Comparison of ENCODE assay signal across 1 cellular context in the genomic region with DNA sequence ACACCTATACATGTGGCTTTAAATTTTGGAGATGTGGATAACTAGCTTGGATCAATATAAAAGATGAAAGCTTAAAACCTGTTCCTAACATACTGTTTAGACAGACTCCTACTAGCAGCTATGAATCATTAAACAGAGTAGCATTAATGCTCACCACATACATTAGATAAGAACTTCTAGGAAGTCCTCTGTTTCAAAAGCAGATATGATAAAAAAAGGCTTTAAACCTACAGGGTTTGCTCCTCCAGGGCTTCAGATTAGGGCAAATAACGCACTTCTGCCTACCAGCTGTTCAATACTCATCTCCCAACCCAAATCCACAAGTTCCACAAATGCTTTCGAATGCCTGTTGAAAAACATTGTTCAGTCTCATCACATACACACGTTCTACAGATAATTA.
TF ChIP-seq lines count a peak whose summit lies in the region.

No MANE protein-coding gene starts in this region.

TF ChIP-seq in K562, 482 proteins besides CTCF, POLR2A, EP300 and RAD21 (continued from another document and continues in another):
- TF ChIP-seq, protein P1, sequence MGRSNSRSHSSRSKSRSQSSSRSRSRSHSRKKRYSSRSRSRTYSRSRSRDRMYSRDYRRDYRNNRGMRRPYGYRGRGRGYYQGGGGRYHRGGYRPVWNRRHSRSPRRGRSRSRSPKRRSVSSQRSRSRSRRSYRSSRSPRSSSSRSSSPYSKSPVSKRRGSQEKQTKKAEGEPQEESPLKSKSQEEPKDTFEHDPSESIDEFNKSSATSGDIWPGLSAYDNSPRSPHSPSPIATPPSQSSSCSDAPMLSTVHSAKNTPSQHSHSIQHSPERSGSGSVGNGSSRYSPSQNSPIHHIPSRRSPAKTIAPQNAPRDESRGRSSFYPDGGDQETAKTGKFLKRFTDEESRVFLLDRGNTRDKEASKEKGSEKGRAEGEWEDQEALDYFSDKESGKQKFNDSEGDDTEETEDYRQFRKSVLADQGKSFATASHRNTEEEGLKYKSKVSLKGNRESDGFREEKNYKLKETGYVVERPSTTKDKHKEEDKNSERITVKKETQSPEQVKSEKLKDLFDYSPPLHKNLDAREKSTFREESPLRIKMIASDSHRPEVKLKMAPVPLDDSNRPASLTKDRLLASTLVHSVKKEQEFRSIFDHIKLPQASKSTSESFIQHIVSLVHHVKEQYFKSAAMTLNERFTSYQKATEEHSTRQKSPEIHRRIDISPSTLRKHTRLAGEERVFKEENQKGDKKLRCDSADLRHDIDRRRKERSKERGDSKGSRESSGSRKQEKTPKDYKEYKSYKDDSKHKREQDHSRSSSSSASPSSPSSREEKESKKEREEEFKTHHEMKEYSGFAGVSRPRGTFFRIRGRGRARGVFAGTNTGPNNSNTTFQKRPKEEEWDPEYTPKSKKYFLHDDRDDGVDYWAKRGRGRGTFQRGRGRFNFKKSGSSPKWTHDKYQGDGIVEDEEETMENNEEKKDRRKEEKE (IDR thresholded peaks at IDR 0.05; ENCODE audit: borderline replicate concordance in 1 of 2, control insufficient read depth in 1 of 2, low read depth in 2 of 2, low read length in 1 of 2), result no peak
- no peak for TF ChIP-seq POLR2B (IDR thresholded peaks at IDR 0.05; ENCODE audit: low read depth, partially characterized antibody)
- TF ChIP-seq TCF3 (CRISPR knock-in tag; IDR thresholded peaks at IDR 0.05), result peak; percentile 44; the same call in 1 of the 2 replicates
- TF ChIP-seq MEIS2 (IDR thresholded peaks at IDR 0.05; ENCODE audit: partially characterized antibody), result peak; percentile 73
- TF ChIP-seq HDAC3 (IDR thresholded peaks at IDR 0.05; ENCODE audit: borderline replicate concordance, partially characterized antibody), result no peak
- TF ChIP-seq DDX20 (tag; IDR thresholded peaks at IDR 0.05; ENCODE audit: low read depth), result no peak
- TF ChIP-seq SMAD3 (CRISPR knock-in tag; conservative IDR thresholded peaks at IDR 0.05), result no peak
- TF ChIP-seq ELF4 (CRISPR knock-in tag; IDR thresholded peaks at IDR 0.05), result no peak
- TF ChIP-seq CHD2 (IDR thresholded peaks at IDR 0.05; ENCODE audit: low read depth, low read length), result no peak
- TF ChIP-seq, protein P2, sequence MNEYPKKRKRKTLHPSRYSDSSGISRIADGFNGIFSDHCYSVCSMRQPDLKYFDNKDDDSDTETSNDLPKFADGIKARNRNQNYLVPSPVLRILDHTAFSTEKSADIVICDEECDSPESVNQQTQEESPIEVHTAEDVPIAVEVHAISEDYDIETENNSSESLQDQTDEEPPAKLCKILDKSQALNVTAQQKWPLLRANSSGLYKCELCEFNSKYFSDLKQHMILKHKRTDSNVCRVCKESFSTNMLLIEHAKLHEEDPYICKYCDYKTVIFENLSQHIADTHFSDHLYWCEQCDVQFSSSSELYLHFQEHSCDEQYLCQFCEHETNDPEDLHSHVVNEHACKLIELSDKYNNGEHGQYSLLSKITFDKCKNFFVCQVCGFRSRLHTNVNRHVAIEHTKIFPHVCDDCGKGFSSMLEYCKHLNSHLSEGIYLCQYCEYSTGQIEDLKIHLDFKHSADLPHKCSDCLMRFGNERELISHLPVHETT (CRISPR knock-in tag; conservative IDR thresholded peaks at IDR 0.05 in 1 of 2, IDR thresholded peaks at IDR 0.05 in 1 of 2), result no peak
- no peak for TF ChIP-seq ARHGAP35 (IDR thresholded peaks at IDR 0.05; ENCODE audit: partially characterized antibody)
- TF ChIP-seq ZNF316 (IDR thresholded peaks at IDR 0.05), result no peak
- TF ChIP-seq CCNT2 (IDR thresholded peaks at IDR 0.05; ENCODE audit: borderline replicate concordance, extremely low read depth, insufficient read length, low read depth, low read length), result no peak
- TF ChIP-seq HDAC1 (IDR thresholded peaks at IDR 0.05), result peak in 1 of 2 experiments; percentile 53; a peak in 1 of 4 replicates
- TF ChIP-seq CHCHD3 (CRISPR knock-in tag; IDR thresholded peaks at IDR 0.05), result no peak
- TF ChIP-seq, protein P3, sequence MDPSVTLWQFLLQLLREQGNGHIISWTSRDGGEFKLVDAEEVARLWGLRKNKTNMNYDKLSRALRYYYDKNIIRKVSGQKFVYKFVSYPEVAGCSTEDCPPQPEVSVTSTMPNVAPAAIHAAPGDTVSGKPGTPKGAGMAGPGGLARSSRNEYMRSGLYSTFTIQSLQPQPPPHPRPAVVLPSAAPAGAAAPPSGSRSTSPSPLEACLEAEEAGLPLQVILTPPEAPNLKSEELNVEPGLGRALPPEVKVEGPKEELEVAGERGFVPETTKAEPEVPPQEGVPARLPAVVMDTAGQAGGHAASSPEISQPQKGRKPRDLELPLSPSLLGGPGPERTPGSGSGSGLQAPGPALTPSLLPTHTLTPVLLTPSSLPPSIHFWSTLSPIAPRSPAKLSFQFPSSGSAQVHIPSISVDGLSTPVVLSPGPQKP (CRISPR knock-in tag; IDR thresholded peaks at IDR 0.05), result no peak
- TF ChIP-seq ZKSCAN1 (IDR thresholded peaks at IDR 0.05; ENCODE audit: low read depth, low read length), result no peak
- no peak for TF ChIP-seq EHMT2 (IDR thresholded peaks at IDR 0.05)
- no peak for TF ChIP-seq CBX2 (IDR thresholded peaks at IDR 0.05; ENCODE audit: insufficient read depth, low read length, poor library complexity, severe bottlenecking)
- no peak for TF ChIP-seq KDM2B (CRISPR knock-in tag; IDR thresholded peaks at IDR 0.05)
- TF ChIP-seq PHF21A (IDR thresholded peaks at IDR 0.05; ENCODE audit: borderline replicate concordance, low read depth), result no peak
- TF ChIP-seq HDAC6 (IDR thresholded peaks at IDR 0.05; ENCODE audit: low read depth, low read length), result no peak
- TF ChIP-seq ETV5 (CRISPR knock-in tag; IDR thresholded peaks at IDR 0.05; ENCODE audit: low read depth), result no peak
- no peak for TF ChIP-seq MECOM (CRISPR knock-in tag; IDR thresholded peaks at IDR 0.05)
- TF ChIP-seq WHSC1 (IDR thresholded peaks at IDR 0.05; ENCODE audit: low read length), result no peak
- TF ChIP-seq, protein P4, sequence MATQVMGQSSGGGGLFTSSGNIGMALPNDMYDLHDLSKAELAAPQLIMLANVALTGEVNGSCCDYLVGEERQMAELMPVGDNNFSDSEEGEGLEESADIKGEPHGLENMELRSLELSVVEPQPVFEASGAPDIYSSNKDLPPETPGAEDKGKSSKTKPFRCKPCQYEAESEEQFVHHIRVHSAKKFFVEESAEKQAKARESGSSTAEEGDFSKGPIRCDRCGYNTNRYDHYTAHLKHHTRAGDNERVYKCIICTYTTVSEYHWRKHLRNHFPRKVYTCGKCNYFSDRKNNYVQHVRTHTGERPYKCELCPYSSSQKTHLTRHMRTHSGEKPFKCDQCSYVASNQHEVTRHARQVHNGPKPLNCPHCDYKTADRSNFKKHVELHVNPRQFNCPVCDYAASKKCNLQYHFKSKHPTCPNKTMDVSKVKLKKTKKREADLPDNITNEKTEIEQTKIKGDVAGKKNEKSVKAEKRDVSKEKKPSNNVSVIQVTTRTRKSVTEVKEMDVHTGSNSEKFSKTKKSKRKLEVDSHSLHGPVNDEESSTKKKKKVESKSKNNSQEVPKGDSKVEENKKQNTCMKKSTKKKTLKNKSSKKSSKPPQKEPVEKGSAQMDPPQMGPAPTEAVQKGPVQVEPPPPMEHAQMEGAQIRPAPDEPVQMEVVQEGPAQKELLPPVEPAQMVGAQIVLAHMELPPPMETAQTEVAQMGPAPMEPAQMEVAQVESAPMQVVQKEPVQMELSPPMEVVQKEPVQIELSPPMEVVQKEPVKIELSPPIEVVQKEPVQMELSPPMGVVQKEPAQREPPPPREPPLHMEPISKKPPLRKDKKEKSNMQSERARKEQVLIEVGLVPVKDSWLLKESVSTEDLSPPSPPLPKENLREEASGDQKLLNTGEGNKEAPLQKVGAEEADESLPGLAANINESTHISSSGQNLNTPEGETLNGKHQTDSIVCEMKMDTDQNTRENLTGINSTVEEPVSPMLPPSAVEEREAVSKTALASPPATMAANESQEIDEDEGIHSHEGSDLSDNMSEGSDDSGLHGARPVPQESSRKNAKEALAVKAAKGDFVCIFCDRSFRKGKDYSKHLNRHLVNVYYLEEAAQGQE (CRISPR knock-in tag; IDR thresholded peaks at IDR 0.05; ENCODE audit: low read depth), result no peak
- TF ChIP-seq ZBTB8A (IDR thresholded peaks at IDR 0.05; ENCODE audit: partially characterized antibody), result no peak
- 0 out of 4 replicates have a peak, but pooled peaks of 1 of the 2 experiments have one; percentile 28 for TF ChIP-seq ETV6 (IDR thresholded peaks at IDR 0.05; ENCODE audit: borderline replicate concordance in 1 of 2, low read depth in 2 of 2, low read length in 1 of 2)
- no peak for TF ChIP-seq ETV6 (CRISPR knock-in tag; IDR thresholded peaks at IDR 0.05; ENCODE audit: borderline replicate concordance)
- TF ChIP-seq, protein P5, sequence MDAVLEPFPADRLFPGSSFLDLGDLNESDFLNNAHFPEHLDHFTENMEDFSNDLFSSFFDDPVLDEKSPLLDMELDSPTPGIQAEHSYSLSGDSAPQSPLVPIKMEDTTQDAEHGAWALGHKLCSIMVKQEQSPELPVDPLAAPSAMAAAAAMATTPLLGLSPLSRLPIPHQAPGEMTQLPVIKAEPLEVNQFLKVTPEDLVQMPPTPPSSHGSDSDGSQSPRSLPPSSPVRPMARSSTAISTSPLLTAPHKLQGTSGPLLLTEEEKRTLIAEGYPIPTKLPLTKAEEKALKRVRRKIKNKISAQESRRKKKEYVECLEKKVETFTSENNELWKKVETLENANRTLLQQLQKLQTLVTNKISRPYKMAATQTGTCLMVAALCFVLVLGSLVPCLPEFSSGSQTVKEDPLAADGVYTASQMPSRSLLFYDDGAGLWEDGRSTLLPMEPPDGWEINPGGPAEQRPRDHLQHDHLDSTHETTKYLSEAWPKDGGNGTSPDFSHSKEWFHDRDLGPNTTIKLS (IDR thresholded peaks at IDR 0.05; ENCODE audit: borderline replicate concordance, low read depth), result no peak
- no peak for TF ChIP-seq TOE1 (IDR thresholded peaks at IDR 0.05; ENCODE audit: borderline replicate concordance)
- TF ChIP-seq TOE1 (CRISPR knock-in tag; IDR thresholded peaks at IDR 0.05; ENCODE audit: borderline replicate concordance, low read depth), result no peak
- TF ChIP-seq STAT5A (IDR thresholded peaks at IDR 0.05; ENCODE audit: borderline replicate concordance, low read length), result peak; percentile 71
- TF ChIP-seq CTBP1 (IDR thresholded peaks at IDR 0.05; ENCODE audit: borderline replicate concordance), result no peak; the same call in 1 of the 2 replicates
- TF ChIP-seq L3MBTL2 (IDR thresholded peaks at IDR 0.05), result no peak
- no peak for TF ChIP-seq SRF (CRISPR knock-in tag; IDR thresholded peaks at IDR 0.05)
- no peak for TF ChIP-seq BRD4 (IDR thresholded peaks at IDR 0.05)
- no peak for TF ChIP-seq ZFP36 (IDR thresholded peaks at IDR 0.05; ENCODE audit: low read depth, low read length, partially characterized antibody)
- TF ChIP-seq NRF1 (conservative IDR thresholded peaks at IDR 0.05 in 1 of 2, IDR thresholded peaks at IDR 0.05 in 1 of 2), result no peak
- TF ChIP-seq NEUROD1 (IDR thresholded peaks at IDR 0.05; ENCODE audit: borderline replicate concordance, low read depth, low read length, partially characterized antibody), result no peak
- no peak for TF ChIP-seq GABPB2 (CRISPR knock-in tag; conservative IDR thresholded peaks at IDR 0.05)
- TF ChIP-seq SMARCA4 (IDR thresholded peaks at IDR 0.05), result peak; percentile 81; the same call in 1 of the 2 replicates
- TF ChIP-seq, protein P6, sequence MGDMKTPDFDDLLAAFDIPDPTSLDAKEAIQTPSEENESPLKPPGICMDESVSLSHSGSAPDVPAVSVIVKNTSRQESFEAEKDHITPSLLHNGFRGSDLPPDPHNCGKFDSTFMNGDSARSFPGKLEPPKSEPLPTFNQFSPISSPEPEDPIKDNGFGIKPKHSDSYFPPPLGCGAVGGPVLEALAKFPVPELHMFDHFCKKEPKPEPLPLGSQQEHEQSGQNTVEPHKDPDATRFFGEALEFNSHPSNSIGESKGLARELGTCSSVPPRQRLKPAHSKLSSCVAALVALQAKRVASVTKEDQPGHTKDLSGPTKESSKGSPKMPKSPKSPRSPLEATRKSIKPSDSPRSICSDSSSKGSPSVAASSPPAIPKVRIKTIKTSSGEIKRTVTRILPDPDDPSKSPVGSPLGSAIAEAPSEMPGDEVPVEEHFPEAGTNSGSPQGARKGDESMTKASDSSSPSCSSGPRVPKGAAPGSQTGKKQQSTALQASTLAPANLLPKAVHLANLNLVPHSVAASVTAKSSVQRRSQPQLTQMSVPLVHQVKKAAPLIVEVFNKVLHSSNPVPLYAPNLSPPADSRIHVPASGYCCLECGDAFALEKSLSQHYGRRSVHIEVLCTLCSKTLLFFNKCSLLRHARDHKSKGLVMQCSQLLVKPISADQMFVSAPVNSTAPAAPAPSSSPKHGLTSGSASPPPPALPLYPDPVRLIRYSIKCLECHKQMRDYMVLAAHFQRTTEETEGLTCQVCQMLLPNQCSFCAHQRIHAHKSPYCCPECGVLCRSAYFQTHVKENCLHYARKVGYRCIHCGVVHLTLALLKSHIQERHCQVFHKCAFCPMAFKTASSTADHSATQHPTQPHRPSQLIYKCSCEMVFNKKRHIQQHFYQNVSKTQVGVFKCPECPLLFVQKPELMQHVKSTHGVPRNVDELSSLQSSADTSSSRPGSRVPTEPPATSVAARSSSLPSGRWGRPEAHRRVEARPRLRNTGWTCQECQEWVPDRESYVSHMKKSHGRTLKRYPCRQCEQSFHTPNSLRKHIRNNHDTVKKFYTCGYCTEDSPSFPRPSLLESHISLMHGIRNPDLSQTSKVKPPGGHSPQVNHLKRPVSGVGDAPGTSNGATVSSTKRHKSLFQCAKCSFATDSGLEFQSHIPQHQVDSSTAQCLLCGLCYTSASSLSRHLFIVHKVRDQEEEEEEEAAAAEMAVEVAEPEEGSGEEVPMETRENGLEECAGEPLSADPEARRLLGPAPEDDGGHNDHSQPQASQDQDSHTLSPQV (IDR thresholded peaks at IDR 0.05), result no peak
- TF ChIP-seq ZNF384 (IDR thresholded peaks at IDR 0.05; ENCODE audit: low read depth, low read length), result no peak
- no peak for TF ChIP-seq SUPT5H (IDR thresholded peaks at IDR 0.05)
- TF ChIP-seq, protein P7, sequence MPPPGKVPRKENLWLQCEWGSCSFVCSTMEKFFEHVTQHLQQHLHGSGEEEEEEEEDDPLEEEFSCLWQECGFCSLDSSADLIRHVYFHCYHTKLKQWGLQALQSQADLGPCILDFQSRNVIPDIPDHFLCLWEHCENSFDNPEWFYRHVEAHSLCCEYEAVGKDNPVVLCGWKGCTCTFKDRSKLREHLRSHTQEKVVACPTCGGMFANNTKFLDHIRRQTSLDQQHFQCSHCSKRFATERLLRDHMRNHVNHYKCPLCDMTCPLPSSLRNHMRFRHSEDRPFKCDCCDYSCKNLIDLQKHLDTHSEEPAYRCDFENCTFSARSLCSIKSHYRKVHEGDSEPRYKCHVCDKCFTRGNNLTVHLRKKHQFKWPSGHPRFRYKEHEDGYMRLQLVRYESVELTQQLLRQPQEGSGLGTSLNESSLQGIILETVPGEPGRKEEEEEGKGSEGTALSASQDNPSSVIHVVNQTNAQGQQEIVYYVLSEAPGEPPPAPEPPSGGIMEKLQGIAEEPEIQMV (tag; conservative IDR thresholded peaks at IDR 0.05; ENCODE audit: low read depth), result no peak
- TF ChIP-seq POLR2G (IDR thresholded peaks at IDR 0.05; ENCODE audit: low read depth, low read length), result no peak
- TF ChIP-seq HMG20A (CRISPR knock-in tag; conservative IDR thresholded peaks at IDR 0.05), result no peak
